1 cellular context compared by ENCODE assay signal in the genomic region with DNA sequence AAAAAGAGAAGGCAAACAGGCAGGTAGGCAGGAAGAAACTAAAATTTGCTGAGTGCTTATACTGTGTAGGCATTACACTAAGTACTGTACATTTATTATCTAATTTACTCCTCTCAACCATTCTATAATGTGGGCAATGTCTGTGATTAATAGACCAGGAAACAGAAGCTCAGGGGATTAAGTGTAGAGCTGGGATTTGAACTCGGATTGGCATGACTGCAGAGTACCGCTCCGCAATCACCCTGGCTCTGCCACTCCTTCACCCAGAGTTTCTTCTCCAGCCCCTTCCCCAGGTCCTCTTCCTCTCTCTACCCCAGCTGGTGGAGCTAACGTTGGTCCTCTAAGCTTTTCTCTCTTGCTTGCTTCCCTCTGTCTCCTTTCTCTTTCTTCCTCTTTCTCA.
TF ChIP-seq lines count a peak whose summit lies in the region.

No MANE protein-coding gene starts in this region.

TF ChIP-seq in HCT116, 20 proteins besides CTCF, POLR2A, EP300 and RAD21 (continued from another document):
- TF ChIP-seq, protein P1, sequence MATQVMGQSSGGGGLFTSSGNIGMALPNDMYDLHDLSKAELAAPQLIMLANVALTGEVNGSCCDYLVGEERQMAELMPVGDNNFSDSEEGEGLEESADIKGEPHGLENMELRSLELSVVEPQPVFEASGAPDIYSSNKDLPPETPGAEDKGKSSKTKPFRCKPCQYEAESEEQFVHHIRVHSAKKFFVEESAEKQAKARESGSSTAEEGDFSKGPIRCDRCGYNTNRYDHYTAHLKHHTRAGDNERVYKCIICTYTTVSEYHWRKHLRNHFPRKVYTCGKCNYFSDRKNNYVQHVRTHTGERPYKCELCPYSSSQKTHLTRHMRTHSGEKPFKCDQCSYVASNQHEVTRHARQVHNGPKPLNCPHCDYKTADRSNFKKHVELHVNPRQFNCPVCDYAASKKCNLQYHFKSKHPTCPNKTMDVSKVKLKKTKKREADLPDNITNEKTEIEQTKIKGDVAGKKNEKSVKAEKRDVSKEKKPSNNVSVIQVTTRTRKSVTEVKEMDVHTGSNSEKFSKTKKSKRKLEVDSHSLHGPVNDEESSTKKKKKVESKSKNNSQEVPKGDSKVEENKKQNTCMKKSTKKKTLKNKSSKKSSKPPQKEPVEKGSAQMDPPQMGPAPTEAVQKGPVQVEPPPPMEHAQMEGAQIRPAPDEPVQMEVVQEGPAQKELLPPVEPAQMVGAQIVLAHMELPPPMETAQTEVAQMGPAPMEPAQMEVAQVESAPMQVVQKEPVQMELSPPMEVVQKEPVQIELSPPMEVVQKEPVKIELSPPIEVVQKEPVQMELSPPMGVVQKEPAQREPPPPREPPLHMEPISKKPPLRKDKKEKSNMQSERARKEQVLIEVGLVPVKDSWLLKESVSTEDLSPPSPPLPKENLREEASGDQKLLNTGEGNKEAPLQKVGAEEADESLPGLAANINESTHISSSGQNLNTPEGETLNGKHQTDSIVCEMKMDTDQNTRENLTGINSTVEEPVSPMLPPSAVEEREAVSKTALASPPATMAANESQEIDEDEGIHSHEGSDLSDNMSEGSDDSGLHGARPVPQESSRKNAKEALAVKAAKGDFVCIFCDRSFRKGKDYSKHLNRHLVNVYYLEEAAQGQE (IDR thresholded peaks at IDR 0.05; ENCODE audit: low read depth) = no peak
- TF ChIP-seq CEBPB (IDR thresholded peaks at IDR 0.05; ENCODE audit: low read depth) = no peak
- no peak for TF ChIP-seq SP1 (IDR thresholded peaks at IDR 0.05; ENCODE audit: low read depth)
- no peak for TF ChIP-seq CBX3 (IDR thresholded peaks at IDR 0.05; ENCODE audit: low read depth)
- TF ChIP-seq, protein P2, sequence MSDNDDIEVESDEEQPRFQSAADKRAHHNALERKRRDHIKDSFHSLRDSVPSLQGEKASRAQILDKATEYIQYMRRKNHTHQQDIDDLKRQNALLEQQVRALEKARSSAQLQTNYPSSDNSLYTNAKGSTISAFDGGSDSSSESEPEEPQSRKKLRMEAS (IDR thresholded peaks at IDR 0.05) = no peak
- TF ChIP-seq JUND (IDR thresholded peaks at IDR 0.05) = no peak
- no peak for TF ChIP-seq ELF1 (IDR thresholded peaks at IDR 0.05; ENCODE audit: borderline replicate concordance, low read depth)
- TF ChIP-seq, protein P3, sequence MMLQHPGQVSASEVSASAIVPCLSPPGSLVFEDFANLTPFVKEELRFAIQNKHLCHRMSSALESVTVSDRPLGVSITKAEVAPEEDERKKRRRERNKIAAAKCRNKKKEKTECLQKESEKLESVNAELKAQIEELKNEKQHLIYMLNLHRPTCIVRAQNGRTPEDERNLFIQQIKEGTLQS (IDR thresholded peaks at IDR 0.05) = no peak
- no peak for TF ChIP-seq EZH2 (IDR thresholded peaks at IDR 0.05)
- no peak for TF ChIP-seq FOSL1 (IDR thresholded peaks at IDR 0.05; ENCODE audit: low read depth)
- no peak for TF ChIP-seq TCF7L2 (IDR thresholded peaks at IDR 0.05; ENCODE audit: borderline replicate concordance, extremely low read depth, insufficient read depth, insufficient read length)
- TF ChIP-seq, protein P4, sequence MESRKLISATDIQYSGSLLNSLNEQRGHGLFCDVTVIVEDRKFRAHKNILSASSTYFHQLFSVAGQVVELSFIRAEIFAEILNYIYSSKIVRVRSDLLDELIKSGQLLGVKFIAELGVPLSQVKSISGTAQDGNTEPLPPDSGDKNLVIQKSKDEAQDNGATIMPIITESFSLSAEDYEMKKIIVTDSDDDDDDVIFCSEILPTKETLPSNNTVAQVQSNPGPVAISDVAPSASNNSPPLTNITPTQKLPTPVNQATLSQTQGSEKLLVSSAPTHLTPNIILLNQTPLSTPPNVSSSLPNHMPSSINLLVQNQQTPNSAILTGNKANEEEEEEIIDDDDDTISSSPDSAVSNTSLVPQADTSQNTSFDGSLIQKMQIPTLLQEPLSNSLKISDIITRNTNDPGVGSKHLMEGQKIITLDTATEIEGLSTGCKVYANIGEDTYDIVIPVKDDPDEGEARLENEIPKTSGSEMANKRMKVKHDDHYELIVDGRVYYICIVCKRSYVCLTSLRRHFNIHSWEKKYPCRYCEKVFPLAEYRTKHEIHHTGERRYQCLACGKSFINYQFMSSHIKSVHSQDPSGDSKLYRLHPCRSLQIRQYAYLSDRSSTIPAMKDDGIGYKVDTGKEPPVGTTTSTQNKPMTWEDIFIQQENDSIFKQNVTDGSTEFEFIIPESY (IDR thresholded peaks at IDR 0.05; ENCODE audit: extremely low read depth, insufficient replicate concordance, low read length) = no peak
- TF ChIP-seq SRF (IDR thresholded peaks at IDR 0.05; ENCODE audit: low read depth) = no peak
- no peak for TF ChIP-seq SIN3A (IDR thresholded peaks at IDR 0.05; ENCODE audit: low read depth)
- TF ChIP-seq POLR2AphosphoS5 (IDR thresholded peaks at IDR 0.05; ENCODE audit: low read depth, low read length) = no peak
